1 cellular context compared by ENCODE assay signal in genomic region chr13:84528408-84529055, GRCh38.
TF ChIP-seq lines count a peak whose summit lies in the region.

No MANE protein-coding gene starts in this region.

TF ChIP-seq in H1, 55 proteins besides CTCF, POLR2A, EP300 and RAD21:
- TF ChIP-seq CHD7 (IDR thresholded peaks at IDR 0.05; ENCODE audit: insufficient replicate concordance, low read length) (no peak), CBX5 (IDR thresholded peaks at IDR 0.05; ENCODE audit: low read depth, low read length) (no peak), GTF2F1 (IDR thresholded peaks at IDR 0.05; ENCODE audit: borderline replicate concordance, low read depth, low read length) (no peak)
TF ChIP-seq in H1: peak in this region for 0.
